In the genomic region with DNA sequence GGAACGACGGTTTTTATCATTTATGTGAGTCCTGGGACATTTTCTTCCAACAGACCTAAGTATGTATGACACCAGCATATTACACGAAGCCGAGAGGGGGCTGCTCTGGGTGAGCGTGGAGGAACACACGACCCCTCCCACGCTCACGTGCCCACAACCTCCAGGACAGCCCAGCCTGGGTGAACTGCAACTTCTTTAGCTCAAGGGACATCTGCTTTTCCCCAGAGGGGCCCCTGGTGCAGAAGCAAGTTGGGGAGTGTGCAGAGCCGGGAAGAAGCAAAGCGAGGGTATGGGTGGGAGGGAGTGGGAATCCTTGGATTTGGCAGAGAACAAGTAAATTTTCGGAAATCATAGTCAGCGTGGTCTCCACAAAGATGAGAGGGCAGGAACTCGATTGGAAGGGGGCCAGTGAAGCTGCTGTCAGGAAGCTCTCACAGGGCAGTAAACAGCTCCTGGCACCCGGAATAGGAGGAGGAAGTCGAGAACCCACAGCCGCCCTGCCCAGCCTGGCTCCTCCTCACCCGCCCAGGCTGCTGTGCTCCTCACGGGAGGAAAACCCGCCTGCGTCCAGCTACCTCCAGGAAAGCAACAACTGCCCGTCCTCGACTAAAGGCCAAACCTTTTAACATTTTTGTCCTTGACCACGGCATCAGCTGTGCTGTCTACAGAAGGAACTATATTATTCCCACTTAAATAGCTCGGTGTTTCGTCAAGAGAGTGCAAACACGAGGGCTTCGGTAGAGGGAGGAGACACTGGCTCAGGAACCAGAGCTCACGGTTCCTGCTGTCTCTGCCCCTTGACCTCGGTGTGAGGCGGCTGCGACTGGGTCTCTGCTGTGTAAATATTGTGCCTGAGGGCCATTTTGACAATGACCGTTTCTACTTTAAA, we compare ENCODE assay signal across 9 cellular contexts. TPM values are rescaled to one million over a fixed set of nuclear protein-coding genes. Genes with fewer than 3 reads are reported as not detected.
A peak's percentile ranks its signal among the peaks of the same experiment; 100 is the strongest.
DNase-seq lines count a peak whose midpoint lies in the region; ATAC-seq and TF ChIP-seq lines count a peak whose summit lies in the region.
"Had no signal": no experiment of that assay in that cellular context is flagged by ENCODE, and none has a peak within 500 bp of the region (broad histone marks: within the 10 kb centered on the region; RNA-seq: fewer than 3 reads in every experiment).

No MANE protein-coding gene starts in this region.

- DNase-seq in activated CD4-positive, alpha-beta T cell treated with anti-CD3 and anti-CD28 coated beads for 36 hours = peak; percentile 55
- DNase-seq in activated CD4-positive, alpha-beta T cell treated with anti-CD3 and anti-CD28 coated beads for 4 hours = no peak
- DNase-seq in UCSD-AML1 (lab: John Stamatoyannopoulos, UW; ENCODE audit: unreplicated experiment) = peak; percentile 80
- peak; percentile 51 for DNase-seq in globus pallidus (ENCODE audit: low spot score)
- peak; percentile 92 for DNase-seq in spleen
- no peak for DNase-seq in RKO (ENCODE audit: low spot score)
- no peak for DNase-seq in activated gamma-delta T cell treated with Interleukin-2 at 50 U/mL for 16 hours

- no peak for TF ChIP-seq POLR2A in spleen (IDR thresholded peaks at IDR 0.05)

- peak overlapping the region; percentile 79 for H3K27ac Mint-ChIP-seq in activated CD4-positive, alpha-beta T cell treated with anti-CD3 and anti-CD28 coated beads for 36 hours

- peaks cover 17 to 51% (median 28%) of the 10 kb centered on the region in 6 donors for H3K4me1 ChIP-seq in spleen

- peak overlapping the region in 7 of 8 donors; percentile 55 to 73 (median 68) for H3K27ac ChIP-seq in spleen

- CTCF ChIA-PET in activated CD4-positive, alpha-beta T cell treated with anti-CD3 and anti-CD28 coated beads for 36 hours (lab: Charles Lee) = interaction anchor here (0.7 to 1.8 kb wide), 9 partner anchors 9 to 64 kb away, joined by 3 to 5 read pairs (median 4); no protein-coding TSS in a partner anchor

- no peaks in the 10 kb centered on the region for H3K36me3 ChIP-seq in spleen

- peaks cover 78% of the 10 kb centered on the region for H3K4me1 Mint-ChIP-seq in activated CD4-positive, alpha-beta T cell treated with anti-CD3 and anti-CD28 coated beads for 36 hours

- no peaks in the 10 kb centered on the region for H3K9me3 ChIP-seq in spleen

- 7 to 10% (median 9%) methylated on average over 29 to 32 of the region's 32 CpGs for WGBS in spleen, 5 donors

- ATAC-seq in activated CD4-positive, alpha-beta T cell treated with anti-CD3 and anti-CD28 coated beads for 36 hours = peak; percentile 75
- ATAC-seq in GM21737 (IDR thresholded peaks at IDR 0.05; ENCODE audit: unreplicated experiment) = no peak

- intact Hi-C loops in activated CD4-positive, alpha-beta T cell treated with anti-CD3 and anti-CD28 coated beads for 36 hours (cut with DNase I, micrococcal nuclease) = no loop called here
- intact Hi-C loops in spleen (cut with DNase I; ENCODE audit: low total_unique reads) = no loop called here

- peaks cover 7% of the 10 kb centered on the region for H3K9me3 Mint-ChIP-seq in activated CD4-positive, alpha-beta T cell treated with anti-CD3 and anti-CD28 coated beads for 36 hours (ENCODE audit: low read depth)

- TF ChIP-seq CTCF in spleen (IDR thresholded peaks at IDR 0.05 in 8 of 11, conservative IDR thresholded peaks at IDR 0.05 in 3 of 11) = no peak

- peak overlapping the region; percentile 55 for H3K4me3 Mint-ChIP-seq in activated CD4-positive, alpha-beta T cell treated with anti-CD3 and anti-CD28 coated beads for 36 hours

- POLR2A ChIA-PET in activated CD4-positive, alpha-beta T cell treated with anti-CD3 and anti-CD28 coated beads for 36 hours (lab: Charles Lee) = interaction anchor here (0.6 to 1.5 kb wide), 2 partner anchors 17 to 96 kb away, joined by 3 to 4 read pairs; no protein-coding TSS in a partner anchor

- peaks cover 0 to 20% (median 0%) of the 10 kb centered on the region in 7 donors for H3K27me3 ChIP-seq in spleen (replicated peaks in 1 of 7)

- H3K27me3 Mint-ChIP-seq in activated CD4-positive, alpha-beta T cell treated with anti-CD3 and anti-CD28 coated beads for 36 hours = no peaks in the 10 kb centered on the region

- peaks cover 2% of the 10 kb centered on the region for H3K36me3 Mint-ChIP-seq in activated CD4-positive, alpha-beta T cell treated with anti-CD3 and anti-CD28 coated beads for 36 hours (ENCODE audit: low read depth)

- H3K4me3 ChIP-seq in spleen = peak overlapping the region in 3 of 8 donors; percentile 3 to 49 (median 30)

RNA-seq across cellular contexts. Expression of a gene that starts 17.2 kb away (rescaled TPM):
- not detected for total RNA-seq in activated CD4-positive, alpha-beta T cell treated with anti-CD3 and anti-CD28 coated beads for 36 hours
- not detected for total RNA-seq in spleen
- polyA plus RNA-seq in spleen = under 1 TPM in 1 of 3 donors, not detected in 2; 0.05 TPM
- total RNA-seq: NCI-H460 had no signal

RNA-seq across cellular contexts. Expression of a gene that starts 29.5 kb away (rescaled TPM):
- total RNA-seq in activated CD4-positive, alpha-beta T cell treated with anti-CD3 and anti-CD28 coated beads for 36 hours = 10 to 100 TPM; 33.0 to 34.7 TPM
- 10 to 100 TPM; 35.9 to 52.8 (median 52.0) TPM for total RNA-seq in spleen
- 10 to 100 TPM; 11.7 to 17.2 (median 12.1) TPM for polyA plus RNA-seq in spleen

Comparison
In these comparisons a context has a peak if more than half of its experiments do, and no peak if none do; other contexts are left out.
1. DNase-seq: peak in activated CD4-positive, alpha-beta T cell treated with anti-CD3 and anti-CD28 coated beads for 36 hours (single experiment), UCSD-AML1 (single experiment), globus pallidus (single experiment) and spleen (single experiment); none in activated CD4-positive, alpha-beta T cell treated with anti-CD3 and anti-CD28 coated beads for 4 hours (0 of 2), RKO (single experiment) and activated gamma-delta T cell treated with Interleukin-2 at 50 U/mL for 16 hours (single experiment).